In genomic region chr12:104215638-104216297, GRCh38 we compare ENCODE assay signal across 8 cellular contexts. TPM values are rescaled to one million over a fixed set of nuclear protein-coding genes. Genes with fewer than 3 reads are reported as not detected.
DNase-seq lines count a peak whose midpoint lies in the region; TF ChIP-seq lines count a peak whose summit lies in the region.

Gene TXNRD1, plus strand, starts transcription at chr12:104215779. Its CDS starts 24 bp downstream, at chr12:104215803.

- H3K4me3 ChIP-seq in GM12864 (ENCODE audit: low read depth, low read length) (peak within 1 kb of the TSS; percentile 58), epithelial cell of esophagus (ENCODE audit: low read length) (peak within 1 kb of the TSS; percentile 59), mononuclear cell (ENCODE audit: low read length) (peak within 1 kb of the TSS; percentile 44)

- H3K4me1 Mint-ChIP-seq in HFFc6 (ENCODE audit: low read depth), result peaks cover 65% of the 10 kb centered on the region

- H3K27ac Mint-ChIP-seq in HFFc6, result no peak within 1 kb of the TSS; the same call in 1 of the 2 replicates

- H3K4me3 Mint-ChIP-seq in HFFc6, result peak within 1 kb of the TSS; percentile 7; the same call in 1 of the 2 replicates

- peak; percentile 77 for TF ChIP-seq CTCF in GM12864 (IDR thresholded peaks at IDR 0.05; ENCODE audit: low read depth, low read length, missing control alignments)
- TF ChIP-seq CTCF in HFFc6 (IDR thresholded peaks at IDR 0.05), result peak; percentile 75
- TF ChIP-seq CTCF in epithelial cell of esophagus (IDR thresholded peaks at IDR 0.05; ENCODE audit: insufficient read depth, low read depth, low read length, missing control alignments), result peak; percentile 56

- H3K9me3 Mint-ChIP-seq in HFFc6, result no peaks in the 10 kb centered on the region

- no peaks in the 10 kb centered on the region; the same call in 1 of the 2 replicates for H3K27me3 Mint-ChIP-seq in HFFc6 (ENCODE audit: insufficient read depth)

- DNase-seq in GM12864 (ENCODE audit: low read depth), result peak; percentile 26
- no peak for DNase-seq in HFFc6
- peak; percentile 77 for DNase-seq in NCI-H510A (lab: John Stamatoyannopoulos, UW)
- peak; percentile 56 for DNase-seq in activated CD8-positive, alpha-beta memory T cell treated with anti-CD3 and anti-CD28 coated beads, Interleukin-2, amount 50 U/mL, for 24 hours (ENCODE audit: extremely low read depth)
- DNase-seq in epithelial cell of esophagus (ENCODE audit: low read depth), result peak; percentile 83
- DNase-seq in stimulated activated CD8-positive, alpha-beta memory T cell treated with anti-CD3 and anti-CD28 coated beads, Interleukin-2, amount 100 ng/mL, for 1 hour (ENCODE audit: low read depth in 2 of 2), result peak; percentile 67 to 75
- no peak for DNase-seq in cerebellar nuclear complex (lab: John Stamatoyannopoulos, UW)

- H3K9me3 ChIP-seq in mononuclear cell (ENCODE audit: low read depth, low read length), result no peaks in the 10 kb centered on the region

- no peaks in the 10 kb centered on the region for H3K27me3 ChIP-seq in mononuclear cell (ENCODE audit: insufficient read depth, low read length)

- peaks cover 15% of the 10 kb centered on the region for H3K4me1 ChIP-seq in mononuclear cell (ENCODE audit: insufficient read depth, low read length)

- H3K36me3 Mint-ChIP-seq in HFFc6 (ENCODE audit: low read depth), result peaks cover 5% of the 10 kb centered on the region; the same call in 1 of the 2 replicates

RNA-seq across cellular contexts. Expression of gene TXNRD1, which starts in this region (rescaled TPM):
- 100 to 1,000 TPM; 468 to 851 (median 784) TPM for total RNA-seq in HFFc6 (2021; fragmentation: NEBNext Ultra II Directional; extraction: Animal tissue kit (Norgen Biotek cat#: 25700))
- total RNA-seq in mononuclear cell, result 69.9 TPM

Comparison
In these comparisons a context has a peak if more than half of its experiments do, and no peak if none do; other contexts are left out.
1. DNase-seq: peak in GM12864 (single experiment), NCI-H510A (single experiment), activated CD8-positive, alpha-beta memory T cell treated with anti-CD3 and anti-CD28 coated beads, Interleukin-2, amount 50 U/mL, for 24 hours (single experiment), epithelial cell of esophagus (single experiment) and stimulated activated CD8-positive, alpha-beta memory T cell treated with anti-CD3 and anti-CD28 coated beads, Interleukin-2, amount 100 ng/mL, for 1 hour (2 of 2); none in HFFc6 (single experiment) and cerebellar nuclear complex (0 of 2).
2. Peak in every context shown above with its lines, with median percentiles within 50 percentile points of each other: H3K4me3 ChIP-seq and CTCF ChIP-seq.